In the genomic region with DNA sequence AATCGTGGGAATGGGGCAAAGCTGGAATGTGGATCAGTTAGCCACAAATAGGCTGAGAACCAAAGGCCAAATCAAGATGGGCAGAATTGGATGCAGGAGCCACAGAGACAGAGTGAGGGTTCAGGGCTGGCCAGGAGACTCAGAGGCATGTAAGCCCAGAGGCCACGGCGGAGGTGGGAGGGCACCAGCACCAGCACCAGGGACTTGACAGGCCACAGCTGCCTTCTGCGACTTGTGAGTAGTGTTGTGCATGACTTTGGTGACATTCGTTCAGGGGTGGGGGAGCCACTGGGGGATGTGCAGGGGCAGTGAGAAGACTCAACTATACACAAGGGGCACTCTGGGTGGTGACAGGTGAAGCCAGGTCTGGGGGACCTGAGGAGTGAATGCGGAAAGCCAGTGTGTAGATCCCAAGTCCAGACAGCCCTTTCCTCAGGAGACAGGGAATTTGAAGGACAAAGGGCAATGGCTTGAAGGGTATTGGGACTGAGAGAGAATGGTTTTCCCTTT, we compare ENCODE assay signal across 14 cellular contexts. TPM values are rescaled to one million over a fixed set of nuclear protein-coding genes. Genes with fewer than 3 reads are reported as not detected.
"Had no signal": no experiment of that assay in that cellular context is flagged by ENCODE, and none has a peak within 500 bp of the region (broad histone marks: within the 10 kb centered on the region; RNA-seq: fewer than 3 reads in every experiment).

No MANE protein-coding gene starts in this region.

- H3K4me1 ChIP-seq: breast epithelium, SJSA1 had no signal

- H3K9me3 ChIP-seq: breast epithelium, sigmoid colon, SJSA1 had no signal

- H3K27ac ChIP-seq: SJSA1 had no signal

- ATAC-seq: activated CD8-positive, alpha-beta T cell treated with anti-CD3 and anti-CD28 coated beads for 36 hours; activated naive CD8-positive, alpha-beta T cell treated with anti-CD3 and anti-CD28 coated beads, Interleukin-2, amount 50 U/mL, for 24 hours; left lobe of liver; stimulated activated memory B cell treated with anti-CD40 and anti-IgM and Interleukin-4, amounts not matched to agents 10 μg/mL and 1 μg/mL and 100 μg/mL, for 72 hours had no signal

- DNase-seq: activated CD4-positive, alpha-beta T cell treated with anti-CD3 and anti-CD28 coated beads, Interleukin-2, amount 10 ng/mL, durations not matched to agents 24 days and 14 days; activated CD8-positive, alpha-beta T cell treated with anti-CD3 and anti-CD28 coated beads for 36 hours; activated naive CD4-positive, alpha-beta T cell treated with anti-CD3 and anti-CD28 coated beads, Interleukin-2, amount 10 ng/mL, durations not matched to agents 7 days and 5 days; activated naive CD8-positive, alpha-beta T cell treated with anti-CD3 and anti-CD28 coated beads, Interleukin-2, amount 50 U/mL, for 24 hours; activated T-cell treated with anti-CD3 and anti-CD28 coated beads, Interleukin-2, amount 50 U/mL, for 24 hours; glutamatergic neuron; sigmoid colon; stimulated activated CD4-positive, alpha-beta T cell treated with anti-CD3 and anti-CD28 coated beads, Interleukin-4, amount 100 ng/mL, for 4 hours had no signal

- H3K27me3 ChIP-seq: breast epithelium, sigmoid colon, SJSA1 had no signal

- H3K4me3 ChIP-seq: breast epithelium, sigmoid colon, SJSA1 had no signal

- H3K36me3 ChIP-seq: breast epithelium, SJSA1 had no signal

RNA-seq across cellular contexts. Expression of gene TMOD1, which starts 53.2 kb away (rescaled TPM):
- total RNA-seq: osteoblast, SJSA1 had no signal
- polyA plus RNA-seq: keratinocyte had no signal
